ENCODE assay signal across 9 cellular contexts in genomic region chr2:137897082-137897481, GRCh38.
"Had no signal": no experiment of that assay in that cellular context is flagged by ENCODE, and none has a peak within 500 bp of the region (broad histone marks: within the 10 kb centered on the region; RNA-seq: fewer than 3 reads in every experiment).

No MANE protein-coding gene starts in this region.

- DNase-seq: GM23248, H9, HCEC 1CT, KBM-7 had no signal

- H3K4me1 Mint-ChIP-seq: IgD-negative memory B cell had no signal

- H3K4me2 ChIP-seq: KMS-11 had no signal

- H3K27ac ChIP-seq: GM23248, HL-60, KMS-11 had no signal

- FAIRE-seq: H1, H54 had no signal

- H2AFZ ChIP-seq: GM23248 had no signal

- H3K27ac Mint-ChIP-seq: IgD-negative memory B cell had no signal

- H3K4me3 ChIP-seq: GM23248 had no signal

- H3K9me3 Mint-ChIP-seq: H9, IgD-negative memory B cell had no signal

- H3K36me3 Mint-ChIP-seq: IgD-negative memory B cell had no signal

- H3K4me3 Mint-ChIP-seq: H9, IgD-negative memory B cell had no signal

- H3K9ac ChIP-seq: GM23248, KMS-11 had no signal
